ENCODE assay signal across 9 cellular contexts in the genomic region with DNA sequence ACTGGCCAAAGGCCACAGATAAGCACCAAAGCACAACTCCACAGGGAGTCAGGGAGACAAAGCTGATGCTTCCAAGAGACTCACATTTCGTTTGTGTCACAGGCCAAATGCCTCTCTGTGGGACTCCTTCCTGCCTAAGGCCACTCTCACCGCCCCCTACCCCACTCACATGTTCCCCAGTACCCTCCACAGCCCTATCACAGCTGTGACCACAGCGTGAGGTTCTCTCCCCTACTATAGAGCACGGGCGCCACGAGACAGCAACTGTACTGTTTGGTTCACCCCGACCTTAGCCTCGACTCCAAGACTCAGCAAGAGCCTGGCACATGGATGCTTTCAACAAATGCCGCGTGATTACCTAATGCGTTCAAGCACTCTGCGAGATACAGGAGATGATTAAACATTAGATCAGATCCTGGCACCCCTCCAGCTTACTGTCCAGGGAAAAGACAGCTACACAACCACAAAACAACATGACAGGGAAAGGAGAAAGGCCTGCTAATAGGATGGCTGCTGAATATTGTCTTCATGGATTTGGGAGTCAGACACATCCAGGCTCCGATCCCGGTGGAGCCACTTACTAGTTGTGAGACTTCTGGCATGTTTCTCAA.
A peak's percentile ranks its signal among the peaks of the same experiment; 100 is the strongest.
DNase-seq lines count a peak whose midpoint lies in the region; ATAC-seq and TF ChIP-seq lines count a peak whose summit lies in the region.
"Had no signal": no experiment of that assay in that cellular context is flagged by ENCODE, and none has a peak within 500 bp of the region (broad histone marks: within the 10 kb centered on the region; RNA-seq: fewer than 3 reads in every experiment).

No MANE protein-coding gene starts in this region.

- H3K9me3 Mint-ChIP-seq in activated T-helper 2 cell treated with anti-CD3 and anti-CD28 coated beads, Interferon-gamma antibody, Interleukin-2, Interleukin-4, amounts not matched to agents 10 μg/mL and 5 μg/mL and 100 μg/mL, durations not matched to agents 14 hours and 24 hours and 36 hours: no peaks in the 10 kb centered on the region

- ATAC-seq in RWPE2 (ENCODE audit: low read depth) (peak; percentile 92), HG03095 (IDR thresholded peaks at IDR 0.05; ENCODE audit: unreplicated experiment) (no peak)

- no peaks in the 10 kb centered on the region for H3K27me3 Mint-ChIP-seq in activated T-helper 2 cell treated with anti-CD3 and anti-CD28 coated beads, Interferon-gamma antibody, Interleukin-2, Interleukin-4, amounts not matched to agents 10 μg/mL and 5 μg/mL and 100 μg/mL, durations not matched to agents 14 hours and 24 hours and 36 hours (ENCODE audit: low read depth)

- H3K36me3 Mint-ChIP-seq in activated T-helper 2 cell treated with anti-CD3 and anti-CD28 coated beads, Interferon-gamma antibody, Interleukin-2, Interleukin-4, amounts not matched to agents 10 μg/mL and 5 μg/mL and 100 μg/mL, durations not matched to agents 14 hours and 24 hours and 36 hours (ENCODE audit: low read depth): no peaks in the 10 kb centered on the region

- H3K4me1 Mint-ChIP-seq in activated T-helper 2 cell treated with anti-CD3 and anti-CD28 coated beads, Interferon-gamma antibody, Interleukin-2, Interleukin-4, amounts not matched to agents 10 μg/mL and 5 μg/mL and 100 μg/mL, durations not matched to agents 14 hours and 24 hours and 36 hours (ENCODE audit: low read depth): peaks cover 4% of the 10 kb centered on the region

- no peak for TF ChIP-seq CTCF in RWPE2 (IDR thresholded peaks at IDR 0.05; ENCODE audit: poor library complexity, severe bottlenecking)

- no peaks in the 10 kb centered on the region for H3K36me3 ChIP-seq in RWPE2 (ENCODE audit: low read depth)

- H3K27ac ChIP-seq in RWPE2 (ENCODE audit: poor library complexity, severe bottlenecking) (peak overlapping the region; percentile 30), temporal lobe (ENCODE audit: low read depth, low read length) (peak overlapping the region; percentile 82)
- H3K27ac ChIP-seq: C4-2B had no signal

- no peak overlapping the region for H3K4me3 ChIP-seq in RWPE2 (ENCODE audit: severe bottlenecking)

- DNase-seq in NCI-H2081 (lab: John Stamatoyannopoulos, UW): peak; percentile 73 to 85
- no peak for DNase-seq in NCI-H2081 treated with DMSO at 0.1 percent for 48 hours (lab: John Stamatoyannopoulos, UW)
- DNase-seq in RWPE2 (ENCODE audit: low spot score): peak; percentile 89
- peak; percentile 60 for DNase-seq in globus pallidus (ENCODE audit: low spot score)
- DNase-seq in stimulated activated CD4-positive, alpha-beta T cell treated with anti-CD3 and anti-CD28 coated beads, Interleukin-12 subunit alpha, Interleukin-12 subunit beta, amount 100 ng/mL, for 4 hours: no peak
- no peak for DNase-seq in activated T-helper 2 cell treated with anti-CD3 and anti-CD28 coated beads, Interferon-gamma antibody, Interleukin-2, Interleukin-4, amounts not matched to agents 10 μg/mL and 5 μg/mL and 100 μg/mL, durations not matched to agents 14 hours and 24 hours and 36 hours (ENCODE audit: low spot score)

- no peak overlapping the region for H3K4me3 Mint-ChIP-seq in activated T-helper 2 cell treated with anti-CD3 and anti-CD28 coated beads, Interferon-gamma antibody, Interleukin-2, Interleukin-4, amounts not matched to agents 10 μg/mL and 5 μg/mL and 100 μg/mL, durations not matched to agents 14 hours and 24 hours and 36 hours (ENCODE audit: low read depth)

- H3K27me3 ChIP-seq in RWPE2 (ENCODE audit: insufficient read depth, poor library complexity, severe bottlenecking): no peaks in the 10 kb centered on the region

- no peaks in the 10 kb centered on the region for H3K9me3 ChIP-seq in RWPE2 (ENCODE audit: severe bottlenecking)

- peaks cover 16% of the 10 kb centered on the region for H3K4me1 ChIP-seq in RWPE2 (ENCODE audit: insufficient read depth, poor library complexity, severe bottlenecking)

- H3K27ac Mint-ChIP-seq in activated T-helper 2 cell treated with anti-CD3 and anti-CD28 coated beads, Interferon-gamma antibody, Interleukin-2, Interleukin-4, amounts not matched to agents 10 μg/mL and 5 μg/mL and 100 μg/mL, durations not matched to agents 14 hours and 24 hours and 36 hours: no peak overlapping the region

- intact Hi-C loops in activated T-helper 2 cell treated with anti-CD3 and anti-CD28 coated beads, Interferon-gamma antibody, Interleukin-2, Interleukin-4, amounts not matched to agents 10 μg/mL and 5 μg/mL and 100 μg/mL, durations not matched to agents 14 hours and 24 hours and 36 hours (cut with micrococcal nuclease): no loop called here

Comparison
In these comparisons a context has a peak if more than half of its experiments do, and no peak if none do; other contexts are left out.
1. DNase-seq: peak in NCI-H2081 (2 of 2), RWPE2 (single experiment) and globus pallidus (single experiment); none in NCI-H2081 treated with DMSO at 0.1 percent for 48 hours (single experiment), stimulated activated CD4-positive, alpha-beta T cell treated with anti-CD3 and anti-CD28 coated beads, Interleukin-12 subunit alpha, Interleukin-12 subunit beta, amount 100 ng/mL, for 4 hours (single experiment) and activated T-helper 2 cell treated with anti-CD3 and anti-CD28 coated beads, Interferon-gamma antibody, Interleukin-2, Interleukin-4, amounts not matched to agents 10 μg/mL and 5 μg/mL and 100 μg/mL, durations not matched to agents 14 hours and 24 hours and 36 hours (single experiment).